8 cellular contexts compared by ENCODE assay signal in genomic region chr20:52191132-52191435, GRCh38. TPM values are rescaled to one million over a fixed set of nuclear protein-coding genes. Genes with fewer than 3 reads are reported as not detected.
DNase-seq lines count a peak whose midpoint lies in the region; ATAC-seq, FAIRE-seq and TF ChIP-seq lines count a peak whose summit lies in the region.

No MANE protein-coding gene starts in this region.

- intact Hi-C loops in endothelial cell of umbilical vein (cut with micrococcal nuclease): loop anchor here (1.0 to 2.0 kb wide), 2 partner anchors 62 to 303 kb away; no protein-coding TSS in a partner anchor

- no peaks in the 10 kb centered on the region for H3K9me1 ChIP-seq in endothelial cell of umbilical vein (replicated peaks; ENCODE audit: control insufficient read depth, extremely low read depth, insufficient read depth, low read length)

- peaks cover 12% of the 10 kb centered on the region for H3K4me1 ChIP-seq in endothelial cell of umbilical vein (ENCODE audit: control insufficient read depth, extremely low read depth, insufficient read depth, low read length)

- H3K27me3 Mint-ChIP-seq in naive B cell: no peaks in the 10 kb centered on the region

- H4K20me1 ChIP-seq in endothelial cell of umbilical vein (replicated peaks; ENCODE audit: control insufficient read depth, extremely low read depth, insufficient read depth, low read length): no peaks in the 10 kb centered on the region

- BruUV-seq in endothelial cell of umbilical vein (replicated peaks; lab: Mats Ljungman, UMichigan): no TSS peak

- H3K36me3 Mint-ChIP-seq in naive B cell: no peaks in the 10 kb centered on the region

- no peaks in the 10 kb centered on the region for H3K36me3 ChIP-seq in endothelial cell of umbilical vein (ENCODE audit: control insufficient read depth in 2 of 2, extremely low read depth in 1 of 2, insufficient read depth in 2 of 2, low read length in 2 of 2)

- no peak for TF ChIP-seq CTCF in endothelial cell of umbilical vein (IDR thresholded peaks at IDR 0.05; ENCODE audit: extremely low read depth in 1 of 2, insufficient read depth in 1 of 2, low read depth in 1 of 2, low read length in 2 of 2)

- H3K79me2 ChIP-seq in endothelial cell of umbilical vein (ENCODE audit: control insufficient read depth, insufficient read depth, low read length): peaks cover 9% of the 10 kb centered on the region

- H3K4me3 Mint-ChIP-seq in naive B cell: peak overlapping the region; percentile 87 to 98 (median 94)

- no peaks in the 10 kb centered on the region for H3K9me3 ChIP-seq in endothelial cell of umbilical vein (replicated peaks; ENCODE audit: control insufficient read depth, insufficient read depth, low read length)

- peak overlapping the region; percentile 33 for H2AFZ ChIP-seq in endothelial cell of umbilical vein (ENCODE audit: low read depth, low read length)

- H3K27ac Mint-ChIP-seq in naive B cell: peak overlapping the region; percentile 70 to 91 (median 85)

- peak; percentile 74 for FAIRE-seq in endothelial cell of umbilical vein (lab: Jason Lieb, UNC)

- DNase-seq in DMS53 (lab: John Stamatoyannopoulos, UW): peak; percentile 56
- DNase-seq in DMS53 treated with DMSO at 0.1 percent for 48 hours (lab: John Stamatoyannopoulos, UW; ENCODE audit: unreplicated experiment): no peak
- DNase-seq in RPMI7951 (ENCODE audit: low read depth): peak; percentile 57
- DNase-seq in endothelial cell of umbilical vein (ENCODE audit: low read depth, low spot score): no peak
- DNase-seq in naive B cell: no peak
- DNase-seq in islet precursor cell: no peak
- no peak for DNase-seq in iPS-NIHi7 (ENCODE audit: extremely low spot score)

- peak overlapping the region; percentile 84 for H3K4me2 ChIP-seq in endothelial cell of umbilical vein (ENCODE audit: insufficient read depth, low read length)

- ATAC-seq in HG02610 (IDR thresholded peaks at IDR 0.05; ENCODE audit: unreplicated experiment) (peak; percentile 25), naive B cell (ENCODE audit: low read depth in 2 of 2) (no peak)

- CTCF ChIA-PET in endothelial cell of umbilical vein (lab: Charles Lee): interaction anchor here (1.0 to 1.7 kb wide), 5 partner anchors 10 to 122 kb away, joined by 3 to 6 read pairs (median 4); no protein-coding TSS in a partner anchor

- H3K9me3 Mint-ChIP-seq in naive B cell: no peaks in the 10 kb centered on the region

- peak overlapping the region; percentile 36 for H3K27ac ChIP-seq in endothelial cell of umbilical vein (ENCODE audit: insufficient read depth, low read depth, low read length)

- peak; percentile 31 for TF ChIP-seq POLR2A in endothelial cell of umbilical vein (IDR thresholded peaks at IDR 0.05; ENCODE audit: low read depth, low read length)

- H3K9ac ChIP-seq in endothelial cell of umbilical vein (replicated peaks; ENCODE audit: extremely low read depth, insufficient read depth, low read length): peak overlapping the region; percentile 64

- peaks cover 9 to 25% (median 11%) of the 10 kb centered on the region in 3 donors for H3K4me1 Mint-ChIP-seq in naive B cell

- POLR2A ChIA-PET in endothelial cell of umbilical vein (lab: Charles Lee): no interaction called here

- H3K27me3 ChIP-seq in endothelial cell of umbilical vein (ENCODE audit: control insufficient read depth in 2 of 2, insufficient read depth in 2 of 2, low read length in 2 of 2): no peaks in the 10 kb centered on the region

- dilution Hi-C loops in endothelial cell of umbilical vein (cut with MboI; ENCODE audit: extremely low pct_ligation_motif_present, low sequenced_read_pairs): no loop called here

- peak overlapping the region; percentile 51 to 83 (median 75) for H3K4me3 ChIP-seq in endothelial cell of umbilical vein (replicated peaks in 1 of 3; ENCODE audit: insufficient read depth in 1 of 3, low read depth in 1 of 3, low read length in 3 of 3)

TF ChIP-seq in endothelial cell of umbilical vein, 7 proteins besides CTCF, POLR2A, EP300 and RAD21:
- TF ChIP-seq JUN (IDR thresholded peaks at IDR 0.05; ENCODE audit: borderline replicate concordance, insufficient read depth, insufficient read length, low read depth) (no peak), POLR2AphosphoS5 (IDR thresholded peaks at IDR 0.05; ENCODE audit: insufficient read depth, low read depth, low read length) (no peak), MAX (IDR thresholded peaks at IDR 0.05; ENCODE audit: insufficient read depth, insufficient read length) (no peak), GATA2 (IDR thresholded peaks at IDR 0.05; ENCODE audit: insufficient read depth, insufficient read length, low read depth, low read length) (no peak), MYC (IDR thresholded peaks at IDR 0.05; ENCODE audit: low read depth, low read length) (no peak), EZH2 (IDR thresholded peaks at IDR 0.05; ENCODE audit: borderline replicate concordance, low read depth, low read length, severe bottlenecking) (no peak), FOS (IDR thresholded peaks at IDR 0.05; ENCODE audit: borderline replicate concordance, insufficient read depth, low read length) (no peak)
TF ChIP-seq in endothelial cell of umbilical vein: peak in this region for 0.

RNA-seq across cellular contexts. Expression of gene ZFP64, which starts 0.5 kb away (rescaled TPM):
- total RNA-seq in RPMI7951 (2014; rRNA removed; shearing (Covaris generic)): 17.2 and 19.1 TPM in 2 replicates
- 31.7 and 34.4 TPM in 2 replicates for total RNA-seq in endothelial cell of umbilical vein
- polyA plus RNA-seq in endothelial cell of umbilical vein: 35.4 and 41.4 TPM in 2 replicates
- polyA plus RNA-seq in endothelial cell of umbilical vein (2011; cell fraction: cytosol; rRNA removed): 31.1 and 34.3 TPM in 2 replicates
- polyA plus RNA-seq in endothelial cell of umbilical vein (2011; cell fraction: nucleus; rRNA removed): 27.2 and 27.6 TPM in 2 replicates
- 19.2 and 19.5 TPM in 2 replicates for polyA plus RNA-seq in endothelial cell of umbilical vein (2012)
- 69.5 and 70.4 TPM in 2 replicates for polyA minus RNA-seq in endothelial cell of umbilical vein
- 15.7 TPM for polyA minus RNA-seq in endothelial cell of umbilical vein (2011; cell fraction: cytosol; rRNA and poly(A)+ RNA removed)
- polyA minus RNA-seq in endothelial cell of umbilical vein (2011; cell fraction: nucleus; rRNA and poly(A)+ RNA removed): 49.2 and 66.0 TPM in 2 replicates
- polyA plus RNA-seq in naive B cell (ENCODE audit: low read depth in 6 of 6): 10 to 100 TPM in 1 of 6 donors, 1 to 10 TPM in 5; 5.7 to 12.1 (median 7.9) TPM

Comparison
In these comparisons a context has a peak if more than half of its experiments do, and no peak if none do; other contexts are left out.
1. DNase-seq: peak in DMS53 (single experiment) and RPMI7951 (single experiment); none in DMS53 treated with DMSO at 0.1 percent for 48 hours (single experiment), endothelial cell of umbilical vein (single experiment), naive B cell (single experiment), islet precursor cell (single experiment) and iPS-NIHi7 (single experiment).